1 cellular context compared by ENCODE assay signal in the genomic region with DNA sequence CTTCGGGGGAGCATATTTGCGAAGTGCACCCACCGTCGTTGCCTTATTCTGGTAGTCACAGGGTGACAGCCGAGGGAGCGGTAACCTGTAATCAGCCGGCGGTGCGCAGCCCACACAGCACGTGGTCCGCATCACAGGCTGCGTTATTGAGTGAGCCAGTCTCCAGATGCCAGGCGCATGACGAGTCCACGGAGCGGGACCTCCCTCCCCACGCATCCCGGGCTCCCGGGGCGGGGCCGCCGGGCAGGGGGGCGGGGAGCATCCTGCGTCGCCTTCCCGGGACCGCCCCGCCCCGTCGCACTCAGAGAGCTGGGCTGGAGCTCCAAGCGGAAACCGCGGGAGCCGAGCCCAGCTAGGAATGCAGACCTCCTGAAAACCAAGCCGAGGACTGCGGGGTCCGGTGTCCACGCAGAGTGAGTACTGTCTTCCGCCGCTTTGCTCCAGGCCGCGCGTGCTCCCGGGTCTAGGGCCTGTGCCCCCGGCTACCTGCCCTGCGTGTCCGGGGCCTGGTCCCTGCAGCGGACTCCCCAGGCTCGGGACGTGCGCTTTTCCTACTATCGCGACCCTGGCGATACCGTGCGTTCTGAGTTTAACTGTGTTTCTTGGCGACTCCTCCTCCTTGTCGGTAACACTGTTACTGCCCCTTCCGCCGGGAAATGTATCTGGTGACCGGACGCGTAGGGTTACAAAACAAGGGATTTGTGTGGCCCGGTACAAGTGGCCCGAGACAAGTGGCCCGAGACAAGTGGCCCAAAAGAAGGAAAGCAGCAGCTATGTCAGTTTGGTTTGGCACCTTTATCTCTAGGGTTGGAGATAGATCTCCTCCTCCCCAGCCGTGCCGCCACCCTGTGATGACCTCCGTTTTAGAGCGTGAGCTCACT.
TF ChIP-seq lines count a peak whose summit lies in the region.

No MANE protein-coding gene starts in this region.

TF ChIP-seq in K562, 482 proteins besides CTCF, POLR2A, EP300 and RAD21 (continued from another document and continues in another):
- TF ChIP-seq, protein P1, sequence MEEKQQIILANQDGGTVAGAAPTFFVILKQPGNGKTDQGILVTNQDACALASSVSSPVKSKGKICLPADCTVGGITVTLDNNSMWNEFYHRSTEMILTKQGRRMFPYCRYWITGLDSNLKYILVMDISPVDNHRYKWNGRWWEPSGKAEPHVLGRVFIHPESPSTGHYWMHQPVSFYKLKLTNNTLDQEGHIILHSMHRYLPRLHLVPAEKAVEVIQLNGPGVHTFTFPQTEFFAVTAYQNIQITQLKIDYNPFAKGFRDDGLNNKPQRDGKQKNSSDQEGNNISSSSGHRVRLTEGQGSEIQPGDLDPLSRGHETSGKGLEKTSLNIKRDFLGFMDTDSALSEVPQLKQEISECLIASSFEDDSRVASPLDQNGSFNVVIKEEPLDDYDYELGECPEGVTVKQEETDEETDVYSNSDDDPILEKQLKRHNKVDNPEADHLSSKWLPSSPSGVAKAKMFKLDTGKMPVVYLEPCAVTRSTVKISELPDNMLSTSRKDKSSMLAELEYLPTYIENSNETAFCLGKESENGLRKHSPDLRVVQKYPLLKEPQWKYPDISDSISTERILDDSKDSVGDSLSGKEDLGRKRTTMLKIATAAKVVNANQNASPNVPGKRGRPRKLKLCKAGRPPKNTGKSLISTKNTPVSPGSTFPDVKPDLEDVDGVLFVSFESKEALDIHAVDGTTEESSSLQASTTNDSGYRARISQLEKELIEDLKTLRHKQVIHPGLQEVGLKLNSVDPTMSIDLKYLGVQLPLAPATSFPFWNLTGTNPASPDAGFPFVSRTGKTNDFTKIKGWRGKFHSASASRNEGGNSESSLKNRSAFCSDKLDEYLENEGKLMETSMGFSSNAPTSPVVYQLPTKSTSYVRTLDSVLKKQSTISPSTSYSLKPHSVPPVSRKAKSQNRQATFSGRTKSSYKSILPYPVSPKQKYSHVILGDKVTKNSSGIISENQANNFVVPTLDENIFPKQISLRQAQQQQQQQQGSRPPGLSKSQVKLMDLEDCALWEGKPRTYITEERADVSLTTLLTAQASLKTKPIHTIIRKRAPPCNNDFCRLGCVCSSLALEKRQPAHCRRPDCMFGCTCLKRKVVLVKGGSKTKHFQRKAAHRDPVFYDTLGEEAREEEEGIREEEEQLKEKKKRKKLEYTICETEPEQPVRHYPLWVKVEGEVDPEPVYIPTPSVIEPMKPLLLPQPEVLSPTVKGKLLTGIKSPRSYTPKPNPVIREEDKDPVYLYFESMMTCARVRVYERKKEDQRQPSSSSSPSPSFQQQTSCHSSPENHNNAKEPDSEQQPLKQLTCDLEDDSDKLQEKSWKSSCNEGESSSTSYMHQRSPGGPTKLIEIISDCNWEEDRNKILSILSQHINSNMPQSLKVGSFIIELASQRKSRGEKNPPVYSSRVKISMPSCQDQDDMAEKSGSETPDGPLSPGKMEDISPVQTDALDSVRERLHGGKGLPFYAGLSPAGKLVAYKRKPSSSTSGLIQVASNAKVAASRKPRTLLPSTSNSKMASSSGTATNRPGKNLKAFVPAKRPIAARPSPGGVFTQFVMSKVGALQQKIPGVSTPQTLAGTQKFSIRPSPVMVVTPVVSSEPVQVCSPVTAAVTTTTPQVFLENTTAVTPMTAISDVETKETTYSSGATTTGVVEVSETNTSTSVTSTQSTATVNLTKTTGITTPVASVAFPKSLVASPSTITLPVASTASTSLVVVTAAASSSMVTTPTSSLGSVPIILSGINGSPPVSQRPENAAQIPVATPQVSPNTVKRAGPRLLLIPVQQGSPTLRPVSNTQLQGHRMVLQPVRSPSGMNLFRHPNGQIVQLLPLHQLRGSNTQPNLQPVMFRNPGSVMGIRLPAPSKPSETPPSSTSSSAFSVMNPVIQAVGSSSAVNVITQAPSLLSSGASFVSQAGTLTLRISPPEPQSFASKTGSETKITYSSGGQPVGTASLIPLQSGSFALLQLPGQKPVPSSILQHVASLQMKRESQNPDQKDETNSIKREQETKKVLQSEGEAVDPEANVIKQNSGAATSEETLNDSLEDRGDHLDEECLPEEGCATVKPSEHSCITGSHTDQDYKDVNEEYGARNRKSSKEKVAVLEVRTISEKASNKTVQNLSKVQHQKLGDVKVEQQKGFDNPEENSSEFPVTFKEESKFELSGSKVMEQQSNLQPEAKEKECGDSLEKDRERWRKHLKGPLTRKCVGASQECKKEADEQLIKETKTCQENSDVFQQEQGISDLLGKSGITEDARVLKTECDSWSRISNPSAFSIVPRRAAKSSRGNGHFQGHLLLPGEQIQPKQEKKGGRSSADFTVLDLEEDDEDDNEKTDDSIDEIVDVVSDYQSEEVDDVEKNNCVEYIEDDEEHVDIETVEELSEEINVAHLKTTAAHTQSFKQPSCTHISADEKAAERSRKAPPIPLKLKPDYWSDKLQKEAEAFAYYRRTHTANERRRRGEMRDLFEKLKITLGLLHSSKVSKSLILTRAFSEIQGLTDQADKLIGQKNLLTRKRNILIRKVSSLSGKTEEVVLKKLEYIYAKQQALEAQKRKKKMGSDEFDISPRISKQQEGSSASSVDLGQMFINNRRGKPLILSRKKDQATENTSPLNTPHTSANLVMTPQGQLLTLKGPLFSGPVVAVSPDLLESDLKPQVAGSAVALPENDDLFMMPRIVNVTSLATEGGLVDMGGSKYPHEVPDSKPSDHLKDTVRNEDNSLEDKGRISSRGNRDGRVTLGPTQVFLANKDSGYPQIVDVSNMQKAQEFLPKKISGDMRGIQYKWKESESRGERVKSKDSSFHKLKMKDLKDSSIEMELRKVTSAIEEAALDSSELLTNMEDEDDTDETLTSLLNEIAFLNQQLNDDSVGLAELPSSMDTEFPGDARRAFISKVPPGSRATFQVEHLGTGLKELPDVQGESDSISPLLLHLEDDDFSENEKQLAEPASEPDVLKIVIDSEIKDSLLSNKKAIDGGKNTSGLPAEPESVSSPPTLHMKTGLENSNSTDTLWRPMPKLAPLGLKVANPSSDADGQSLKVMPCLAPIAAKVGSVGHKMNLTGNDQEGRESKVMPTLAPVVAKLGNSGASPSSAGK (IDR thresholded peaks at IDR 0.05) = peak; percentile 95
- TF ChIP-seq FOXJ2 (tag; IDR thresholded peaks at IDR 0.05) = no peak
- TF ChIP-seq WHSC1 (IDR thresholded peaks at IDR 0.05; ENCODE audit: low read length) = no peak
- peak; percentile 55 for TF ChIP-seq TAF9B (IDR thresholded peaks at IDR 0.05; ENCODE audit: partially characterized antibody)
- TF ChIP-seq FOXK2 (conservative IDR thresholded peaks at IDR 0.05 in 1 of 2, IDR thresholded peaks at IDR 0.05 in 1 of 2; ENCODE audit: low read depth in 2 of 2) = peak in 1 of 2 experiments; percentile 16; a peak in 1 of 4 replicates
- TF ChIP-seq ZNF121 (CRISPR knock-in tag; conservative IDR thresholded peaks at IDR 0.05) = no peak
- TF ChIP-seq TFAP4 (CRISPR knock-in tag; IDR thresholded peaks at IDR 0.05; ENCODE audit: borderline replicate concordance) = peak; percentile 87
- no peak for TF ChIP-seq STAT5B (CRISPR knock-in tag; IDR thresholded peaks at IDR 0.05)
- no peak for TF ChIP-seq MED1 (CRISPR knock-in tag; IDR thresholded peaks at IDR 0.05; ENCODE audit: borderline replicate concordance)
- no peak for TF ChIP-seq TCF15 (CRISPR knock-in tag; IDR thresholded peaks at IDR 0.05)
- TF ChIP-seq CREBBP (IDR thresholded peaks at IDR 0.05; ENCODE audit: low read depth, low read length) = no peak
- TF ChIP-seq BCL6 (CRISPR knock-in tag; IDR thresholded peaks at IDR 0.05) = no peak
- TF ChIP-seq TCF3 (CRISPR knock-in tag; IDR thresholded peaks at IDR 0.05) = no peak; the same call in 1 of the 2 replicates
- TF ChIP-seq MYNN (IDR thresholded peaks at IDR 0.05) = peak; percentile 53; the same call in 1 of the 2 replicates
- no peak for TF ChIP-seq MYNN (CRISPR knock-in tag; IDR thresholded peaks at IDR 0.05)
- no peak for TF ChIP-seq RBM14 (IDR thresholded peaks at IDR 0.05; ENCODE audit: borderline replicate concordance, insufficient read depth, low read depth, low read length)
- peak; percentile 76 for TF ChIP-seq MXI1 (IDR thresholded peaks at IDR 0.05; ENCODE audit: low read depth, low read length)
- TF ChIP-seq CBX8 (IDR thresholded peaks at IDR 0.05; ENCODE audit: borderline replicate concordance, extremely low read depth, low read depth, low read length, poor library complexity, severe bottlenecking) = no peak
- TF ChIP-seq BRF1 (IDR thresholded peaks at IDR 0.05; ENCODE audit: borderline replicate concordance, extremely low read depth, insufficient read length) = no peak
- no peak for TF ChIP-seq CEBPB (tag; IDR thresholded peaks at IDR 0.05)
- TF ChIP-seq HDAC3 (IDR thresholded peaks at IDR 0.05; ENCODE audit: borderline replicate concordance, partially characterized antibody) = no peak
- peak; percentile 49 for TF ChIP-seq NCOA1 (IDR thresholded peaks at IDR 0.05; ENCODE audit: low read depth)
- TF ChIP-seq FOXP4 (CRISPR knock-in tag; IDR thresholded peaks at IDR 0.05; ENCODE audit: borderline replicate concordance) = peak; percentile 73
- TF ChIP-seq, protein P2, sequence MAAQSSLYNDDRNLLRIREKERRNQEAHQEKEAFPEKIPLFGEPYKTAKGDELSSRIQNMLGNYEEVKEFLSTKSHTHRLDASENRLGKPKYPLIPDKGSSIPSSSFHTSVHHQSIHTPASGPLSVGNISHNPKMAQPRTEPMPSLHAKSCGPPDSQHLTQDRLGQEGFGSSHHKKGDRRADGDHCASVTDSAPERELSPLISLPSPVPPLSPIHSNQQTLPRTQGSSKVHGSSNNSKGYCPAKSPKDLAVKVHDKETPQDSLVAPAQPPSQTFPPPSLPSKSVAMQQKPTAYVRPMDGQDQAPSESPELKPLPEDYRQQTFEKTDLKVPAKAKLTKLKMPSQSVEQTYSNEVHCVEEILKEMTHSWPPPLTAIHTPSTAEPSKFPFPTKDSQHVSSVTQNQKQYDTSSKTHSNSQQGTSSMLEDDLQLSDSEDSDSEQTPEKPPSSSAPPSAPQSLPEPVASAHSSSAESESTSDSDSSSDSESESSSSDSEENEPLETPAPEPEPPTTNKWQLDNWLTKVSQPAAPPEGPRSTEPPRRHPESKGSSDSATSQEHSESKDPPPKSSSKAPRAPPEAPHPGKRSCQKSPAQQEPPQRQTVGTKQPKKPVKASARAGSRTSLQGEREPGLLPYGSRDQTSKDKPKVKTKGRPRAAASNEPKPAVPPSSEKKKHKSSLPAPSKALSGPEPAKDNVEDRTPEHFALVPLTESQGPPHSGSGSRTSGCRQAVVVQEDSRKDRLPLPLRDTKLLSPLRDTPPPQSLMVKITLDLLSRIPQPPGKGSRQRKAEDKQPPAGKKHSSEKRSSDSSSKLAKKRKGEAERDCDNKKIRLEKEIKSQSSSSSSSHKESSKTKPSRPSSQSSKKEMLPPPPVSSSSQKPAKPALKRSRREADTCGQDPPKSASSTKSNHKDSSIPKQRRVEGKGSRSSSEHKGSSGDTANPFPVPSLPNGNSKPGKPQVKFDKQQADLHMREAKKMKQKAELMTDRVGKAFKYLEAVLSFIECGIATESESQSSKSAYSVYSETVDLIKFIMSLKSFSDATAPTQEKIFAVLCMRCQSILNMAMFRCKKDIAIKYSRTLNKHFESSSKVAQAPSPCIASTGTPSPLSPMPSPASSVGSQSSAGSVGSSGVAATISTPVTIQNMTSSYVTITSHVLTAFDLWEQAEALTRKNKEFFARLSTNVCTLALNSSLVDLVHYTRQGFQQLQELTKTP (IDR thresholded peaks at IDR 0.05; ENCODE audit: low read depth in 1 of 2, partially characterized antibody in 2 of 2) = no peak
- peak; percentile 95 for TF ChIP-seq L3MBTL2 (IDR thresholded peaks at IDR 0.05)
- TF ChIP-seq HINFP (tag; conservative IDR thresholded peaks at IDR 0.05; ENCODE audit: low read depth) = no peak
- TF ChIP-seq SP1 (CRISPR knock-in tag; IDR thresholded peaks at IDR 0.05) = peak; percentile 66
- no peak for TF ChIP-seq ZNF140 (CRISPR knock-in tag; IDR thresholded peaks at IDR 0.05)
- no peak; the same call in 1 of the 2 replicates for TF ChIP-seq FOXM1 (IDR thresholded peaks at IDR 0.05; ENCODE audit: low read depth)
- TF ChIP-seq FOXM1 (CRISPR knock-in tag; IDR thresholded peaks at IDR 0.05; ENCODE audit: low read depth) = 0 out of 2 replicates have a peak, but pooled peaks have one; percentile 38
- TF ChIP-seq NFIC (IDR thresholded peaks at IDR 0.05) = no peak; the same call in 1 of the 2 replicates
- TF ChIP-seq RBM22 (IDR thresholded peaks at IDR 0.05; ENCODE audit: low read depth, low read length, poor library complexity, severe bottlenecking) = no peak
- TF ChIP-seq ARHGAP35 (IDR thresholded peaks at IDR 0.05; ENCODE audit: partially characterized antibody) = no peak
- TF ChIP-seq ZNF436 (CRISPR knock-in tag; IDR thresholded peaks at IDR 0.05) = no peak
- TF ChIP-seq ZNF589 (CRISPR knock-in tag; IDR thresholded peaks at IDR 0.05; ENCODE audit: low read depth) = 0 out of 2 replicates have a peak, but pooled peaks have one; percentile 69
- TF ChIP-seq ZNF174 (CRISPR knock-in tag; IDR thresholded peaks at IDR 0.05) = no peak
- TF ChIP-seq TSC22D4 (tag; IDR thresholded peaks at IDR 0.05) = no peak
